In genomic region chr18:12052866-12053265, GRCh38 we compare ENCODE assay signal across 19 cellular contexts. TPM values are rescaled to one million over a fixed set of nuclear protein-coding genes. Genes with fewer than 3 reads are reported as not detected.
DNase-seq lines count a peak whose midpoint lies in the region; ATAC-seq, FAIRE-seq and TF ChIP-seq lines count a peak whose summit lies in the region.
"Had no signal": no experiment of that assay in that cellular context is flagged by ENCODE, and none has a peak within 500 bp of the region (broad histone marks: within the 10 kb centered on the region; RNA-seq: fewer than 3 reads in every experiment).

No MANE protein-coding gene starts in this region.

- ATAC-seq in stimulated activated naive B cell treated with anti-CD40 and anti-IgM and Interleukin-4, amounts not matched to agents 10 μg/mL and 1 μg/mL and 100 μg/mL, for 72 hours (replicated peaks): no peak
- ATAC-seq in HG03565 (IDR thresholded peaks at IDR 0.05; ENCODE audit: unreplicated experiment): no peak

- H3K4me2 ChIP-seq in DOHH2 (ENCODE audit: low read length): peak overlapping the region; percentile 32; the same call in 1 of the 2 replicates
- no peak overlapping the region for H3K4me2 ChIP-seq in astrocyte (ENCODE audit: low read length)
- H3K4me2 ChIP-seq: SK-N-SH had no signal

- no peaks in the 10 kb centered on the region for H3K27me3 Mint-ChIP-seq in astrocyte (ENCODE audit: low read depth, unreplicated experiment)
- H3K27me3 Mint-ChIP-seq in stimulated activated naive B cell treated with anti-CD40 and anti-IgM and Interleukin-4, amounts not matched to agents 10 μg/mL and 1 μg/mL and 100 μg/mL, for 72 hours: peaks cover 0 to 4% of the 10 kb centered on the region in 2 donors
- peaks cover 23% of the 10 kb centered on the region for H3K27me3 Mint-ChIP-seq in activated T-helper 2 cell treated with anti-CD3 and anti-CD28 coated beads, Interferon-gamma antibody, Interleukin-2, Interleukin-4, amounts not matched to agents 10 μg/mL and 5 μg/mL and 100 μg/mL, durations not matched to agents 14 hours and 24 hours and 36 hours (ENCODE audit: low read depth)
- H3K27me3 Mint-ChIP-seq: IgD-negative memory B cell had no signal

- DNase-seq in LHCN-M2 (ENCODE audit: low read depth) (peak; percentile 81), astrocyte (ENCODE audit: low read depth) (no peak), GM12892 (ENCODE audit: insufficient read length) (no peak)
- DNase-seq in stimulated activated naive B cell treated with anti-CD40 and anti-IgM and Interleukin-4, amounts not matched to agents 10 μg/mL and 1 μg/mL and 100 μg/mL, for 72 hours: no peak
- DNase-seq in activated T-helper 2 cell treated with anti-CD3 and anti-CD28 coated beads, Interferon-gamma antibody, Interleukin-2, Interleukin-4, amounts not matched to agents 10 μg/mL and 5 μg/mL and 100 μg/mL, durations not matched to agents 14 hours and 24 hours and 36 hours (ENCODE audit: low spot score): no peak
- DNase-seq: CD4-positive, CD25-positive, alpha-beta regulatory T cell; COR-L47; EL; NCI-H1105 treated with DMSO at 0.1 percent for 48 hours; NCI-H1694; NCI-H2081 treated with DMSO at 0.1 percent for 48 hours; Right ventricle myocardium superior; SK-N-SH had no signal

- H3K36me3 Mint-ChIP-seq in astrocyte (ENCODE audit: low read depth, unreplicated experiment): no peaks in the 10 kb centered on the region
- H3K36me3 Mint-ChIP-seq in stimulated activated naive B cell treated with anti-CD40 and anti-IgM and Interleukin-4, amounts not matched to agents 10 μg/mL and 1 μg/mL and 100 μg/mL, for 72 hours: no peaks in the 10 kb centered on the region
- H3K36me3 Mint-ChIP-seq in activated T-helper 2 cell treated with anti-CD3 and anti-CD28 coated beads, Interferon-gamma antibody, Interleukin-2, Interleukin-4, amounts not matched to agents 10 μg/mL and 5 μg/mL and 100 μg/mL, durations not matched to agents 14 hours and 24 hours and 36 hours (ENCODE audit: low read depth): no peaks in the 10 kb centered on the region
- H3K36me3 Mint-ChIP-seq: CD4-positive, CD25-positive, alpha-beta regulatory T cell had no signal

- peaks cover 1% of the 10 kb centered on the region for H3K9me3 Mint-ChIP-seq in astrocyte (ENCODE audit: unreplicated experiment)
- H3K9me3 Mint-ChIP-seq in stimulated activated naive B cell treated with anti-CD40 and anti-IgM and Interleukin-4, amounts not matched to agents 10 μg/mL and 1 μg/mL and 100 μg/mL, for 72 hours: no peaks in the 10 kb centered on the region
- no peaks in the 10 kb centered on the region for H3K9me3 Mint-ChIP-seq in activated T-helper 2 cell treated with anti-CD3 and anti-CD28 coated beads, Interferon-gamma antibody, Interleukin-2, Interleukin-4, amounts not matched to agents 10 μg/mL and 5 μg/mL and 100 μg/mL, durations not matched to agents 14 hours and 24 hours and 36 hours
- H3K9me3 Mint-ChIP-seq: CD4-positive, CD25-positive, alpha-beta regulatory T cell; IgD-negative memory B cell had no signal

- peaks cover 45% of the 10 kb centered on the region for H3K4me1 Mint-ChIP-seq in astrocyte (ENCODE audit: low read depth, unreplicated experiment)
- peaks cover 42 to 57% of the 10 kb centered on the region in 2 donors for H3K4me1 Mint-ChIP-seq in stimulated activated naive B cell treated with anti-CD40 and anti-IgM and Interleukin-4, amounts not matched to agents 10 μg/mL and 1 μg/mL and 100 μg/mL, for 72 hours
- peaks cover 16% of the 10 kb centered on the region for H3K4me1 Mint-ChIP-seq in activated T-helper 2 cell treated with anti-CD3 and anti-CD28 coated beads, Interferon-gamma antibody, Interleukin-2, Interleukin-4, amounts not matched to agents 10 μg/mL and 5 μg/mL and 100 μg/mL, durations not matched to agents 14 hours and 24 hours and 36 hours (ENCODE audit: low read depth)
- H3K4me1 Mint-ChIP-seq: CD4-positive, CD25-positive, alpha-beta regulatory T cell had no signal

- no peak overlapping the region for H3K4me3 Mint-ChIP-seq in astrocyte (ENCODE audit: unreplicated experiment)
- H3K4me3 Mint-ChIP-seq in stimulated activated naive B cell treated with anti-CD40 and anti-IgM and Interleukin-4, amounts not matched to agents 10 μg/mL and 1 μg/mL and 100 μg/mL, for 72 hours: no peak overlapping the region
- no peak overlapping the region for H3K4me3 Mint-ChIP-seq in activated T-helper 2 cell treated with anti-CD3 and anti-CD28 coated beads, Interferon-gamma antibody, Interleukin-2, Interleukin-4, amounts not matched to agents 10 μg/mL and 5 μg/mL and 100 μg/mL, durations not matched to agents 14 hours and 24 hours and 36 hours (ENCODE audit: low read depth)
- H3K4me3 Mint-ChIP-seq: CD4-positive, CD25-positive, alpha-beta regulatory T cell had no signal

- H3K27ac ChIP-seq in DOHH2 (ENCODE audit: low read depth, low read length) (no peak overlapping the region), astrocyte (ENCODE audit: low read depth, low read length) (no peak overlapping the region)

- no peaks in the 10 kb centered on the region for H3K36me3 ChIP-seq in DOHH2 (ENCODE audit: control insufficient read depth, low read length)
- no peaks in the 10 kb centered on the region for H3K36me3 ChIP-seq in astrocyte (ENCODE audit: insufficient read depth, low read length)

- no peaks in the 10 kb centered on the region for H4K20me1 ChIP-seq in DOHH2 (ENCODE audit: control insufficient read depth, insufficient read depth, low read depth, low read length)
- H4K20me1 ChIP-seq in astrocyte (ENCODE audit: insufficient read depth, low read length): no peaks in the 10 kb centered on the region

- H3K9me3 ChIP-seq in DOHH2 (ENCODE audit: control insufficient read depth, insufficient read depth, low read length) (no peaks in the 10 kb centered on the region), astrocyte (ENCODE audit: insufficient read depth, low read depth, low read length) (no peaks in the 10 kb centered on the region)
- H3K9me3 ChIP-seq: SK-N-SH had no signal

- H3K4me3 ChIP-seq in DOHH2 (ENCODE audit: low read length) (no peak overlapping the region), astrocyte (ENCODE audit: insufficient read depth, low read depth, low read length) (no peak overlapping the region)
- H3K4me3 ChIP-seq: GM12878 had no signal

- peaks cover 32% of the 10 kb centered on the region for H3K4me1 ChIP-seq in DOHH2 (ENCODE audit: control insufficient read depth, low read length)
- H3K4me1 ChIP-seq in astrocyte (ENCODE audit: insufficient read depth, low read length): peaks cover 12% of the 10 kb centered on the region

- TF ChIP-seq CTCF in DOHH2 (IDR thresholded peaks at IDR 0.05; ENCODE audit: low read depth, low read length, poor library complexity, severe bottlenecking) (no peak), astrocyte (IDR thresholded peaks at IDR 0.05; ENCODE audit: insufficient read depth, low read depth, low read length) (no peak)

- H3K27me3 ChIP-seq in DOHH2 (ENCODE audit: control insufficient read depth, low read length) (no peaks in the 10 kb centered on the region), astrocyte (ENCODE audit: insufficient read depth, low read length) (no peaks in the 10 kb centered on the region)

- H3F3A ChIP-seq in DOHH2 (ENCODE audit: control insufficient read depth, insufficient read depth): peaks cover 3% of the 10 kb centered on the region; the same call in 1 of the 2 replicates

- FAIRE-seq in astrocyte (lab: Jason Lieb, UNC) (no peak), GM12892 (lab: Jason Lieb, UNC) (no peak)

- no peak overlapping the region for H3K9ac ChIP-seq in astrocyte (ENCODE audit: low read length)
- H3K9ac ChIP-seq: SK-N-SH had no signal

- H3K9me2 ChIP-seq in DOHH2 (replicated peaks; ENCODE audit: control insufficient read depth, low read length): no peaks in the 10 kb centered on the region
- H3K9me2 ChIP-seq: SK-N-SH had no signal

- H3K27ac Mint-ChIP-seq in astrocyte (ENCODE audit: unreplicated experiment): peak overlapping the region; percentile 71
- H3K27ac Mint-ChIP-seq in stimulated activated naive B cell treated with anti-CD40 and anti-IgM and Interleukin-4, amounts not matched to agents 10 μg/mL and 1 μg/mL and 100 μg/mL, for 72 hours: peak overlapping the region; percentile 25
- no peak overlapping the region for H3K27ac Mint-ChIP-seq in activated T-helper 2 cell treated with anti-CD3 and anti-CD28 coated beads, Interferon-gamma antibody, Interleukin-2, Interleukin-4, amounts not matched to agents 10 μg/mL and 5 μg/mL and 100 μg/mL, durations not matched to agents 14 hours and 24 hours and 36 hours
- H3K27ac Mint-ChIP-seq: CD4-positive, CD25-positive, alpha-beta regulatory T cell had no signal

- intact Hi-C loops in activated T-helper 2 cell treated with anti-CD3 and anti-CD28 coated beads, Interferon-gamma antibody, Interleukin-2, Interleukin-4, amounts not matched to agents 10 μg/mL and 5 μg/mL and 100 μg/mL, durations not matched to agents 14 hours and 24 hours and 36 hours (cut with micrococcal nuclease): no loop called here

- no peak for TF ChIP-seq POLR2A in GM12892 (IDR thresholded peaks at IDR 0.05; ENCODE audit: low read depth, low read length)

- H3K79me2 ChIP-seq in DOHH2 (ENCODE audit: control insufficient read depth, low read length) (no peaks in the 10 kb centered on the region), astrocyte (ENCODE audit: insufficient read depth, low read length) (no peaks in the 10 kb centered on the region)

- no peak overlapping the region for H2AFZ ChIP-seq in astrocyte (ENCODE audit: low read depth, low read length)

RNA-seq across cellular contexts. Expression of gene ANKRD62, which starts 40.8 kb away (rescaled TPM):
- not detected in 2 replicates for total RNA-seq in LHCN-M2 (2014; rRNA removed)
- not detected for polyA plus RNA-seq in LHCN-M2 (2012)
- not detected in 2 replicates for total RNA-seq in astrocyte
- total RNA-seq in activated T-helper 2 cell treated with anti-CD3 and anti-CD28 coated beads, Interferon-gamma antibody, Interleukin-2, Interleukin-4, amounts not matched to agents 10 μg/mL and 5 μg/mL and 100 μg/mL, durations not matched to agents 14 hours and 24 hours and 36 hours: not detected in 2 replicates
- not detected for polyA plus RNA-seq in GM12892 (2012; ENCODE audit: missing spikeins)
- total RNA-seq: CD4-positive, CD25-positive, alpha-beta regulatory T cell; GM12878; H4; NCI-H460; Right ventricle myocardium superior had no signal
- polyA plus RNA-seq: CD4-positive, CD25-positive, alpha-beta regulatory T cell; GM12878; IgD-negative memory B cell; SK-N-SH had no signal
